ENCODE assay signal across 9 cellular contexts in genomic region chr6:8710668-8711431, GRCh38.
"Had no signal": no experiment of that assay in that cellular context is flagged by ENCODE, and none has a peak within 500 bp of the region (broad histone marks: within the 10 kb centered on the region; RNA-seq: fewer than 3 reads in every experiment).

No MANE protein-coding gene starts in this region.

- H3K27ac ChIP-seq: GM23248, KMS-11 had no signal

- H3K4me1 ChIP-seq: HAP-1 had no signal

- ATAC-seq: HCT116 had no signal

- H3K4me2 ChIP-seq: KMS-11 had no signal

- FAIRE-seq: HTR-8/SVneo had no signal

- H3K9ac ChIP-seq: GM23248, KMS-11 had no signal

- H3K4me3 ChIP-seq: GM23248, HAP-1 had no signal

- DNase-seq: GM23248, GOT3, H7, IMR-90, KBM-7 had no signal

- H2AFZ ChIP-seq: GM23248 had no signal

- H3K36me3 ChIP-seq: HAP-1 had no signal

- H3K9me3 ChIP-seq: HAP-1 had no signal
